Comparison of ENCODE assay signal across 2 cellular contexts in genomic region chr6:41768545-41769308, GRCh38.
TF ChIP-seq lines count a peak whose summit lies in the region.

No MANE protein-coding gene starts in this region.

TF ChIP-seq in GM23338, 12 proteins besides CTCF, POLR2A, EP300 and RAD21:
- TF ChIP-seq, protein P1, sequence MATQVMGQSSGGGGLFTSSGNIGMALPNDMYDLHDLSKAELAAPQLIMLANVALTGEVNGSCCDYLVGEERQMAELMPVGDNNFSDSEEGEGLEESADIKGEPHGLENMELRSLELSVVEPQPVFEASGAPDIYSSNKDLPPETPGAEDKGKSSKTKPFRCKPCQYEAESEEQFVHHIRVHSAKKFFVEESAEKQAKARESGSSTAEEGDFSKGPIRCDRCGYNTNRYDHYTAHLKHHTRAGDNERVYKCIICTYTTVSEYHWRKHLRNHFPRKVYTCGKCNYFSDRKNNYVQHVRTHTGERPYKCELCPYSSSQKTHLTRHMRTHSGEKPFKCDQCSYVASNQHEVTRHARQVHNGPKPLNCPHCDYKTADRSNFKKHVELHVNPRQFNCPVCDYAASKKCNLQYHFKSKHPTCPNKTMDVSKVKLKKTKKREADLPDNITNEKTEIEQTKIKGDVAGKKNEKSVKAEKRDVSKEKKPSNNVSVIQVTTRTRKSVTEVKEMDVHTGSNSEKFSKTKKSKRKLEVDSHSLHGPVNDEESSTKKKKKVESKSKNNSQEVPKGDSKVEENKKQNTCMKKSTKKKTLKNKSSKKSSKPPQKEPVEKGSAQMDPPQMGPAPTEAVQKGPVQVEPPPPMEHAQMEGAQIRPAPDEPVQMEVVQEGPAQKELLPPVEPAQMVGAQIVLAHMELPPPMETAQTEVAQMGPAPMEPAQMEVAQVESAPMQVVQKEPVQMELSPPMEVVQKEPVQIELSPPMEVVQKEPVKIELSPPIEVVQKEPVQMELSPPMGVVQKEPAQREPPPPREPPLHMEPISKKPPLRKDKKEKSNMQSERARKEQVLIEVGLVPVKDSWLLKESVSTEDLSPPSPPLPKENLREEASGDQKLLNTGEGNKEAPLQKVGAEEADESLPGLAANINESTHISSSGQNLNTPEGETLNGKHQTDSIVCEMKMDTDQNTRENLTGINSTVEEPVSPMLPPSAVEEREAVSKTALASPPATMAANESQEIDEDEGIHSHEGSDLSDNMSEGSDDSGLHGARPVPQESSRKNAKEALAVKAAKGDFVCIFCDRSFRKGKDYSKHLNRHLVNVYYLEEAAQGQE (IDR thresholded peaks at IDR 0.05; ENCODE audit: unreplicated experiment): no peak
- TF ChIP-seq JUNB (IDR thresholded peaks at IDR 0.05; ENCODE audit: unreplicated experiment): no peak
- TF ChIP-seq, protein P2, sequence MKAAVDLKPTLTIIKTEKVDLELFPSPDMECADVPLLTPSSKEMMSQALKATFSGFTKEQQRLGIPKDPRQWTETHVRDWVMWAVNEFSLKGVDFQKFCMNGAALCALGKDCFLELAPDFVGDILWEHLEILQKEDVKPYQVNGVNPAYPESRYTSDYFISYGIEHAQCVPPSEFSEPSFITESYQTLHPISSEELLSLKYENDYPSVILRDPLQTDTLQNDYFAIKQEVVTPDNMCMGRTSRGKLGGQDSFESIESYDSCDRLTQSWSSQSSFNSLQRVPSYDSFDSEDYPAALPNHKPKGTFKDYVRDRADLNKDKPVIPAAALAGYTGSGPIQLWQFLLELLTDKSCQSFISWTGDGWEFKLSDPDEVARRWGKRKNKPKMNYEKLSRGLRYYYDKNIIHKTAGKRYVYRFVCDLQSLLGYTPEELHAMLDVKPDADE (IDR thresholded peaks at IDR 0.05): no peak
- no peak for TF ChIP-seq NANOG (IDR thresholded peaks at IDR 0.05; ENCODE audit: borderline replicate concordance)
- TF ChIP-seq, protein P3, sequence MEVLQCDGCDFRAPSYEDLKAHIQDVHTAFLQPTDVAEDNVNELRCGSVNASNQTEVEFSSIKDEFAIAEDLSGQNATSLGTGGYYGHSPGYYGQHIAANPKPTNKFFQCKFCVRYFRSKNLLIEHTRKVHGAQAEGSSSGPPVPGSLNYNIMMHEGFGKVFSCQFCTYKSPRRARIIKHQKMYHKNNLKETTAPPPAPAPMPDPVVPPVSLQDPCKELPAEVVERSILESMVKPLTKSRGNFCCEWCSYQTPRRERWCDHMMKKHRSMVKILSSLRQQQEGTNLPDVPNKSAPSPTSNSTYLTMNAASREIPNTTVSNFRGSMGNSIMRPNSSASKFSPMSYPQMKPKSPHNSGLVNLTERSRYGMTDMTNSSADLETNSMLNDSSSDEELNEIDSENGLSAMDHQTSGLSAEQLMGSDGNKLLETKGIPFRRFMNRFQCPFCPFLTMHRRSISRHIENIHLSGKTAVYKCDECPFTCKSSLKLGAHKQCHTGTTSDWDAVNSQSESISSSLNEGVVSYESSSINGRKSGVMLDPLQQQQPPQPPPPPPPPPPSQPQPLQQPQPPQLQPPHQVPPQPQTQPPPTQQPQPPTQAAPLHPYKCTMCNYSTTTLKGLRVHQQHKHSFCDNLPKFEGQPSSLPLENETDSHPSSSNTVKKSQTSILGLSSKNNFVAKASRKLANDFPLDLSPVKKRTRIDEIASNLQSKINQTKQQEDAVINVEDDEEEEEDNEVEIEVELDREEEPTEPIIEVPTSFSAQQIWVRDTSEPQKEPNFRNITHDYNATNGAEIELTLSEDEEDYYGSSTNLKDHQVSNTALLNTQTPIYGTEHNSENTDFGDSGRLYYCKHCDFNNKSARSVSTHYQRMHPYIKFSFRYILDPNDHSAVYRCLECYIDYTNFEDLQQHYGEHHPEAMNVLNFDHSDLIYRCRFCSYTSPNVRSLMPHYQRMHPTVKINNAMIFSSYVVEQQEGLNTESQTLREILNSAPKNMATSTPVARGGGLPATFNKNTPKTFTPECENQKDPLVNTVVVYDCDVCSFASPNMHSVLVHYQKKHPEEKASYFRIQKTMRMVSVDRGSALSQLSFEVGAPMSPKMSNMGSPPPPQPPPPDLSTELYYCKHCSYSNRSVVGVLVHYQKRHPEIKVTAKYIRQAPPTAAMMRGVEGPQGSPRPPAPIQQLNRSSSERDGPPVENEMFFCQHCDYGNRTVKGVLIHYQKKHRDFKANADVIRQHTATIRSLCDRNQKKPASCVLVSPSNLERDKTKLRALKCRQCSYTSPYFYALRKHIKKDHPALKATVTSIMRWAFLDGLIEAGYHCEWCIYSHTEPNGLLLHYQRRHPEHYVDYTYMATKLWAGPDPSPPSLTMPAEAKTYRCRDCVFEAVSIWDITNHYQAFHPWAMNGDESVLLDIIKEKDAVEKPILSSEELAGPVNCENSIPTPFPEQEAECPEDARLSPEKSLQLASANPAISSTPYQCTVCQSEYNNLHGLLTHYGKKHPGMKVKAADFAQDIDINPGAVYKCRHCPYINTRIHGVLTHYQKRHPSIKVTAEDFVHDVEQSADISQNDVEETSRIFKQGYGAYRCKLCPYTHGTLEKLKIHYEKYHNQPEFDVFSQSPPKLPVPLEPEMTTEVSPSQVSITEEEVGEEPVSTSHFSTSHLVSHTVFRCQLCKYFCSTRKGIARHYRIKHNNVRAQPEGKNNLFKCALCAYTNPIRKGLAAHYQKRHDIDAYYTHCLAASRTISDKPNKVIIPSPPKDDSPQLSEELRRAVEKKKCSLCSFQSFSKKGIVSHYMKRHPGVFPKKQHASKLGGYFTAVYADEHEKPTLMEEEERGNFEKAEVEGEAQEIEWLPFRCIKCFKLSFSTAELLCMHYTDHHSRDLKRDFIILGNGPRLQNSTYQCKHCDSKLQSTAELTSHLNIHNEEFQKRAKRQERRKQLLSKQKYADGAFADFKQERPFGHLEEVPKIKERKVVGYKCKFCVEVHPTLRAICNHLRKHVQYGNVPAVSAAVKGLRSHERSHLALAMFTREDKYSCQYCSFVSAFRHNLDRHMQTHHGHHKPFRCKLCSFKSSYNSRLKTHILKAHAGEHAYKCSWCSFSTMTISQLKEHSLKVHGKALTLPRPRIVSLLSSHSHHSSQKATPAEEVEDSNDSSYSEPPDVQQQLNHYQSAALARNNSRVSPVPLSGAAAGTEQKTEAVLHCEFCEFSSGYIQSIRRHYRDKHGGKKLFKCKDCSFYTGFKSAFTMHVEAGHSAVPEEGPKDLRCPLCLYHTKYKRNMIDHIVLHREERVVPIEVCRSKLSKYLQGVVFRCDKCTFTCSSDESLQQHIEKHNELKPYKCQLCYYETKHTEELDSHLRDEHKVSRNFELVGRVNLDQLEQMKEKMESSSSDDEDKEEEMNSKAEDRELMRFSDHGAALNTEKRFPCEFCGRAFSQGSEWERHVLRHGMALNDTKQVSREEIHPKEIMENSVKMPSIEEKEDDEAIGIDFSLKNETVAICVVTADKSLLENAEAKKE (CRISPR knock-in tag; IDR thresholded peaks at IDR 0.05): no peak
- no peak for TF ChIP-seq EZH2 (IDR thresholded peaks at IDR 0.05; ENCODE audit: low read depth, unreplicated experiment)
- TF ChIP-seq POLR2AphosphoS5 (IDR thresholded peaks at IDR 0.05; ENCODE audit: low read depth): no peak
- no peak for TF ChIP-seq CREB1 (CRISPR knock-in tag; IDR thresholded peaks at IDR 0.05; ENCODE audit: low read depth)
- no peak for TF ChIP-seq ZNF114 (CRISPR knock-in tag; IDR thresholded peaks at IDR 0.05)
- no peak for TF ChIP-seq STAT1 (IDR thresholded peaks at IDR 0.05; ENCODE audit: unreplicated experiment)
- no peak for TF ChIP-seq EZH2phosphoT487 (IDR thresholded peaks at IDR 0.05; ENCODE audit: unreplicated experiment)

TF ChIP-seq in WTC11, 78 proteins besides CTCF, POLR2A, EP300 and RAD21 (continued from another document and continues in another):
- no peak for TF ChIP-seq HMGXB4 (CRISPR knock-in tag; IDR thresholded peaks at IDR 0.05)
- TF ChIP-seq AFF4 (CRISPR knock-in tag; IDR thresholded peaks at IDR 0.05; ENCODE audit: borderline replicate concordance): no peak
- no peak for TF ChIP-seq CREB1 (CRISPR knock-in tag; IDR thresholded peaks at IDR 0.05)
- no peak for TF ChIP-seq USF1 (CRISPR knock-in tag; IDR thresholded peaks at IDR 0.05)
- TF ChIP-seq MYBL2 (CRISPR knock-in tag; IDR thresholded peaks at IDR 0.05): no peak
- no peak for TF ChIP-seq MLX (CRISPR knock-in tag; IDR thresholded peaks at IDR 0.05)
- TF ChIP-seq ATF3 (CRISPR knock-in tag; conservative IDR thresholded peaks at IDR 0.05): no peak
- TF ChIP-seq MAX (CRISPR knock-in tag; IDR thresholded peaks at IDR 0.05): no peak
- no peak for TF ChIP-seq GTF2I (CRISPR knock-in tag; conservative IDR thresholded peaks at IDR 0.05)
- TF ChIP-seq IRF1 (CRISPR knock-in tag; IDR thresholded peaks at IDR 0.05): no peak
- no peak for TF ChIP-seq NFE2L1 (CRISPR knock-in tag; IDR thresholded peaks at IDR 0.05)
- TF ChIP-seq ATF2 (CRISPR knock-in tag; IDR thresholded peaks at IDR 0.05; ENCODE audit: borderline replicate concordance, low read depth): no peak
- no peak for TF ChIP-seq NR1H2 (CRISPR knock-in tag; IDR thresholded peaks at IDR 0.05)
- no peak for TF ChIP-seq ESRRA (CRISPR knock-in tag; IDR thresholded peaks at IDR 0.05; ENCODE audit: borderline replicate concordance)
- TF ChIP-seq NFYB (CRISPR knock-in tag; conservative IDR thresholded peaks at IDR 0.05; ENCODE audit: low read depth): no peak
- TF ChIP-seq, protein P4, sequence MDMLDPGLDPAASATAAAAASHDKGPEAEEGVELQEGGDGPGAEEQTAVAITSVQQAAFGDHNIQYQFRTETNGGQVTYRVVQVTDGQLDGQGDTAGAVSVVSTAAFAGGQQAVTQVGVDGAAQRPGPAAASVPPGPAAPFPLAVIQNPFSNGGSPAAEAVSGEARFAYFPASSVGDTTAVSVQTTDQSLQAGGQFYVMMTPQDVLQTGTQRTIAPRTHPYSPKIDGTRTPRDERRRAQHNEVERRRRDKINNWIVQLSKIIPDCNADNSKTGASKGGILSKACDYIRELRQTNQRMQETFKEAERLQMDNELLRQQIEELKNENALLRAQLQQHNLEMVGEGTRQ (CRISPR knock-in tag; IDR thresholded peaks at IDR 0.05): no peak
